17 cellular contexts compared by ENCODE assay signal in genomic region chr2:196957881-196958525, GRCh38.
"Had no signal": no experiment of that assay in that cellular context is flagged by ENCODE, and none has a peak within 500 bp of the region (broad histone marks: within the 10 kb centered on the region; RNA-seq: fewer than 3 reads in every experiment).

No MANE protein-coding gene starts in this region.

- H3K4me3 ChIP-seq: breast epithelium, coronary artery, esophagus muscularis mucosa, gastroesophageal sphincter, heart right ventricle, left lung, spleen, tibial artery had no signal

- H3K4me3 Mint-ChIP-seq: activated B cell treated with CpG ODN at 0.5 μM for 24 hours; activated CD4-positive, alpha-beta memory T cell treated with anti-CD3 and anti-CD28 coated beads for 36 hours; stimulated activated naive B cell treated with anti-CD40 and anti-IgM and Interleukin-4, amounts not matched to agents 10 μg/mL and 1 μg/mL and 100 μg/mL, for 72 hours; T-helper 2 cell treated with Interferon-gamma antibody and Interleukin-4, amounts not matched to agents 5 μg/mL and 100 μg/mL, for 36 hours had no signal

- H3K9me3 ChIP-seq: breast epithelium, esophagus muscularis mucosa, gastroesophageal sphincter, heart right ventricle, left lung, spleen, tibial artery had no signal

- H3K27ac Mint-ChIP-seq: activated B cell treated with CpG ODN at 0.5 μM for 24 hours; activated CD4-positive, alpha-beta memory T cell treated with anti-CD3 and anti-CD28 coated beads for 36 hours; stimulated activated naive B cell treated with anti-CD40 and anti-IgM and Interleukin-4, amounts not matched to agents 10 μg/mL and 1 μg/mL and 100 μg/mL, for 72 hours; T-helper 2 cell treated with Interferon-gamma antibody and Interleukin-4, amounts not matched to agents 5 μg/mL and 100 μg/mL, for 36 hours had no signal

- H3K4me1 ChIP-seq: breast epithelium, esophagus muscularis mucosa, gastroesophageal sphincter, heart right ventricle, spleen, tibial artery had no signal

- DNase-seq: activated B cell treated with CpG ODN at 0.5 μM for 24 hours; activated CD4-positive, alpha-beta memory T cell treated with anti-CD3 and anti-CD28 coated beads for 36 hours; activated CD4-positive, alpha-beta T cell treated with anti-CD3 and anti-CD28 coated beads for 4 hours; activated naive CD4-positive, alpha-beta T cell; anterior cingulate cortex; heart right ventricle; left lung; midbrain; spleen; stimulated activated naive B cell treated with anti-CD40 and anti-IgM and Interleukin-4, amounts not matched to agents 10 μg/mL and 1 μg/mL and 100 μg/mL, for 72 hours; substantia nigra; tibial artery had no signal

- ATAC-seq: gastroesophageal sphincter; heart right ventricle; left lung; stimulated activated naive B cell treated with anti-CD40 and anti-IgM and Interleukin-4, amounts not matched to agents 10 μg/mL and 1 μg/mL and 100 μg/mL, for 72 hours had no signal

- H3K4me1 Mint-ChIP-seq: activated B cell treated with CpG ODN at 0.5 μM for 24 hours had no signal

- H3K9me3 Mint-ChIP-seq: activated B cell treated with CpG ODN at 0.5 μM for 24 hours had no signal

- H3K36me3 ChIP-seq: breast epithelium, esophagus muscularis mucosa, gastroesophageal sphincter, heart right ventricle, left lung, spleen, tibial artery had no signal

- H3K27me3 Mint-ChIP-seq: stimulated activated naive B cell treated with anti-CD40 and anti-IgM and Interleukin-4, amounts not matched to agents 10 μg/mL and 1 μg/mL and 100 μg/mL, for 72 hours had no signal

- H3K27ac ChIP-seq: breast epithelium, coronary artery, esophagus muscularis mucosa, gastroesophageal sphincter, heart right ventricle, left lung, spleen, tibial artery had no signal

- H3K27me3 ChIP-seq: breast epithelium, esophagus muscularis mucosa, gastroesophageal sphincter, heart right ventricle, left lung, spleen, tibial artery had no signal
